In genomic region chr6:112203577-112204349, GRCh38 we compare ENCODE assay signal across 1 cellular context.
TF ChIP-seq lines count a peak whose summit lies in the region.

No MANE protein-coding gene starts in this region.

TF ChIP-seq in IMR-90, 13 proteins besides CTCF, POLR2A, EP300 and RAD21 (continued from another document):
- TF ChIP-seq USF2 (IDR thresholded peaks at IDR 0.05; ENCODE audit: low read depth, low read length) = no peak
- no peak for TF ChIP-seq CHD1 (IDR thresholded peaks at IDR 0.05; ENCODE audit: low read depth, low read length)
- no peak for TF ChIP-seq BHLHE40 (IDR thresholded peaks at IDR 0.05; ENCODE audit: low read depth, low read length)
- TF ChIP-seq MAFK (IDR thresholded peaks at IDR 0.05; ENCODE audit: low read depth, low read length) = peak; percentile 57
- no peak for TF ChIP-seq SMC3 (IDR thresholded peaks at IDR 0.05; ENCODE audit: low read depth, low read length)
- TF ChIP-seq CEBPB (IDR thresholded peaks at IDR 0.05; ENCODE audit: low read depth, low read length) = peak; percentile 98
- no peak for TF ChIP-seq RCOR1 (IDR thresholded peaks at IDR 0.05; ENCODE audit: insufficient replicate concordance, low read length)
- no peak for TF ChIP-seq MXI1 (IDR thresholded peaks at IDR 0.05; ENCODE audit: borderline replicate concordance, low read depth, low read length)
- TF ChIP-seq FOS (IDR thresholded peaks at IDR 0.05; ENCODE audit: low read depth, low read length) = peak; percentile 79
- TF ChIP-seq RFX5 (IDR thresholded peaks at IDR 0.05; ENCODE audit: low read depth, low read length) = no peak
- no peak for TF ChIP-seq ELK1 (IDR thresholded peaks at IDR 0.05; ENCODE audit: borderline replicate concordance, low read depth, low read length)
- TF ChIP-seq NFE2L2 (IDR thresholded peaks at IDR 0.05; ENCODE audit: low read depth, low read length) = peak; percentile 85
